Comparison of ENCODE assay signal across 4 cellular contexts in the genomic region with DNA sequence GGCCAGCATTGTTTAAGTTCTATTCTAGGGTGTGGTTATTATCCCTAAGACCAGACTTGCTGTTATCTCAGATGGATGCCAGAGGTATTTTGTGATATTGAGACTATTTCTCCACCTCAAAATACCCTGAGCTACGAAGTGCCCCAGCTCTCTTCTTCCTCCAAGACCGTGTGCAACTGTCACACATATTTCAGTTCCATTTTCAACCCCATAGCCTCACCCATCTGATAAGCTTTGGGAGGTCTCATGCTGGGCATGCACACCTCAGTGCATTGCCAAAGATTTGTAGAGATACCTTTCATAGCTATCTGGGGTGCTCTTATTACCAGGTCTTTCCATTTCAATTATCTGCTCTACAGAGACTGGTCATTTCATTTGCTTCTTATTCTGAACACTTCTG.
"Had no signal": no experiment of that assay in that cellular context is flagged by ENCODE, and none has a peak within 500 bp of the region (broad histone marks: within the 10 kb centered on the region; RNA-seq: fewer than 3 reads in every experiment).

No MANE protein-coding gene starts in this region.

- DNase-seq: H9, HCEC 1CT, IMR-90 had no signal

- H2AFZ ChIP-seq: GM23338 had no signal

- H3K27ac Mint-ChIP-seq: GM23338, H9 had no signal

- H3K4me3 ChIP-seq: GM23338 had no signal

- H3K4me2 ChIP-seq: GM23338 had no signal

- ATAC-seq: GM23338 had no signal

- H3K4me3 Mint-ChIP-seq: GM23338, H9 had no signal
